ENCODE assay signal across 8 cellular contexts in genomic region chr1:150579955-150580642, GRCh38. TPM values are rescaled to one million over a fixed set of nuclear protein-coding genes. Genes with fewer than 3 reads are reported as not detected.
A peak's percentile ranks its signal among the peaks of the same experiment; 100 is the strongest.
DNase-seq lines count a peak whose midpoint lies in the region; ATAC-seq and TF ChIP-seq lines count a peak whose summit lies in the region.

No MANE protein-coding gene starts in this region.

- peaks cover 41% of the 10 kb centered on the region for H3K36me3 Mint-ChIP-seq in CD8-positive, alpha-beta T cell

- peak overlapping the region; percentile 96 for H3K4me3 Mint-ChIP-seq in CD8-positive, alpha-beta T cell

- H4K20me1 ChIP-seq in Karpas-422 (ENCODE audit: insufficient read depth, low read depth, low read length) (peaks cover 43% of the 10 kb centered on the region), neural cell (ENCODE audit: insufficient read depth) (peaks cover 21% of the 10 kb centered on the region)

- TF ChIP-seq RAD21 in neural cell (conservative IDR thresholded peaks at IDR 0.05) = no peak

- H3K9ac ChIP-seq in Karpas-422 (ENCODE audit: low read length) = peak overlapping the region; percentile 79
- peak overlapping the region; percentile 100 for H3K9ac ChIP-seq in neural cell (ENCODE audit: low read length)

- peaks cover 7% of the 10 kb centered on the region for H3K4me1 ChIP-seq in CD8-positive, alpha-beta T cell (ENCODE audit: insufficient read depth, low read length)
- H3K4me1 ChIP-seq in Karpas-422 (ENCODE audit: low read length) = peaks cover 42% of the 10 kb centered on the region

- DNase-seq in CD8-positive, alpha-beta T cell = no peak
- DNase-seq in Karpas-422 (no peak), ecto neural progenitor cell (ENCODE audit: low spot score) (peak; percentile 40), T1000 (lab: John Stamatoyannopoulos, UW) (no peak), NCI-H2081 treated with DMSO at 0.1 percent for 48 hours (lab: John Stamatoyannopoulos, UW) (no peak), NCI-H2107 (lab: John Stamatoyannopoulos, UW) (no peak)

- POLR2A ChIA-PET in CD8-positive, alpha-beta T cell (lab: Charles Lee) = interaction anchor here (0.6 to 16.6 kb wide), 18 partner anchors 9 to 693 kb away, joined by 3 to 584 read pairs (median 4); partner anchors contain the start of genes ARNT, ENSA, GOLPH3L and RPRD2

- intact Hi-C loops in CD8-positive, alpha-beta T cell (cut with DNase I, micrococcal nuclease) = loop anchor here (1.0 to 5.0 kb wide), 6 partner anchors 19 to 477 kb away; partner anchors contain the start of genes ENSA (in 2 of the 2) and CDC42SE1 (in 1 of the 2)

- H2AFZ ChIP-seq in Karpas-422 (ENCODE audit: low read length) (no peak overlapping the region), neural cell (ENCODE audit: low read depth, low read length) (peak overlapping the region; percentile 30)

- no peaks in the 10 kb centered on the region for H3K9me3 Mint-ChIP-seq in CD8-positive, alpha-beta T cell

- TF ChIP-seq EP300 in neural cell (conservative IDR thresholded peaks at IDR 0.05; ENCODE audit: poor library complexity, severe bottlenecking) = no peak

- peak overlapping the region; percentile 88 for H3K4me3 ChIP-seq in CD8-positive, alpha-beta T cell (ENCODE audit: low read depth, low read length)
- peak overlapping the region; percentile 73 for H3K4me3 ChIP-seq in Karpas-422 (ENCODE audit: low read length)
- H3K4me3 ChIP-seq in neural cell (ENCODE audit: low read length) = peak overlapping the region; percentile 100

- peaks cover 9% of the 10 kb centered on the region for H3F3A ChIP-seq in neural cell (ENCODE audit: insufficient read depth, low read length, poor library complexity, severe bottlenecking)

- no peaks in the 10 kb centered on the region for H3K9me3 ChIP-seq in CD8-positive, alpha-beta T cell (ENCODE audit: low read length)
- H3K9me3 ChIP-seq in Karpas-422 (ENCODE audit: low read length) (no peaks in the 10 kb centered on the region), neural cell (ENCODE audit: low read length) (no peaks in the 10 kb centered on the region)

- H3K79me2 ChIP-seq in Karpas-422 (ENCODE audit: low read length) (peaks cover 59% of the 10 kb centered on the region), neural cell (replicated peaks; ENCODE audit: insufficient read depth, low read length) (peaks cover 39% of the 10 kb centered on the region)

- CTCF ChIA-PET in CD8-positive, alpha-beta T cell (lab: Charles Lee) = interaction anchor here (5.8 to 34.3 kb wide), 3 partner anchors 11 to 39 kb away, joined by 40 to 799 read pairs (median 349); partner anchors contain the start of gene ENSA

- peak overlapping the region; percentile 98 for H3K27ac Mint-ChIP-seq in CD8-positive, alpha-beta T cell

- peaks cover 32% of the 10 kb centered on the region for H3K36me3 ChIP-seq in CD8-positive, alpha-beta T cell (ENCODE audit: insufficient read depth, low read length)
- peaks cover 40% of the 10 kb centered on the region for H3K36me3 ChIP-seq in Karpas-422 (ENCODE audit: insufficient read depth, low read length)
- H3K36me3 ChIP-seq in neural cell (ENCODE audit: insufficient read depth, low read length) = peaks cover 16% of the 10 kb centered on the region

- no peak for TF ChIP-seq CTCF in CD8-positive, alpha-beta T cell (IDR thresholded peaks at IDR 0.05)
- TF ChIP-seq CTCF in neural cell (IDR thresholded peaks at IDR 0.05; ENCODE audit: poor library complexity, severe bottlenecking) = no peak

- H3K27ac ChIP-seq in CD8-positive, alpha-beta T cell (ENCODE audit: low read depth, low read length) = peak overlapping the region; percentile 90
- H3K27ac ChIP-seq in Karpas-422 (ENCODE audit: low read length) (peak overlapping the region; percentile 93), neural cell (ENCODE audit: low read length) (peak overlapping the region; percentile 100)

- no peaks in the 10 kb centered on the region for H3K27me3 ChIP-seq in CD8-positive, alpha-beta T cell (ENCODE audit: insufficient read depth, low read length)
- H3K27me3 ChIP-seq in Karpas-422 (ENCODE audit: low read length) (no peaks in the 10 kb centered on the region), neural cell (ENCODE audit: insufficient read depth, low read depth, low read length) (no peaks in the 10 kb centered on the region)

- ATAC-seq in CD8-positive, alpha-beta T cell = no peak
- no peak for ATAC-seq in HG02970 (IDR thresholded peaks at IDR 0.05; ENCODE audit: low FRiP score, unreplicated experiment)

- H3K9me2 ChIP-seq in Karpas-422 (replicated peaks; ENCODE audit: insufficient read depth, low read length) (no peaks in the 10 kb centered on the region), neural cell (ENCODE audit: insufficient read depth, low read length) (no peaks in the 10 kb centered on the region)

- no peaks in the 10 kb centered on the region for H3K27me3 Mint-ChIP-seq in CD8-positive, alpha-beta T cell (ENCODE audit: low read depth)

- H3K4me1 Mint-ChIP-seq in CD8-positive, alpha-beta T cell (ENCODE audit: low read depth) = peaks cover 28% of the 10 kb centered on the region

- H3K4me2 ChIP-seq in Karpas-422 (ENCODE audit: low read depth, low read length, poor library complexity, severe bottlenecking) (peak overlapping the region; percentile 92), neural cell (ENCODE audit: low read length) (peak overlapping the region; percentile 90)

TF ChIP-seq in neural cell, 6 proteins besides CTCF, POLR2A, EP300 and RAD21:
- no peak for TF ChIP-seq EZH2 (IDR thresholded peaks at IDR 0.05; ENCODE audit: borderline replicate concordance, insufficient read depth, low read length, poor library complexity, severe bottlenecking)
- no peak for TF ChIP-seq SMC3 (conservative IDR thresholded peaks at IDR 0.05; ENCODE audit: poor library complexity)
- TF ChIP-seq TAF1 (IDR thresholded peaks at IDR 0.05; ENCODE audit: low read depth) = no peak
- peak; percentile 18 for TF ChIP-seq MXI1 (conservative IDR thresholded peaks at IDR 0.05; ENCODE audit: poor library complexity, severe bottlenecking)
- TF ChIP-seq POLR2AphosphoS5 (IDR thresholded peaks at IDR 0.05) = no peak
- no peak for TF ChIP-seq REST (IDR thresholded peaks at IDR 0.05; ENCODE audit: borderline replicate concordance)

RNA-seq across cellular contexts. Expression of gene MCL1, which starts 0.7 kb away (rescaled TPM):
- total RNA-seq in CD8-positive, alpha-beta T cell = 100 to 1,000 TPM; 682 to 685 TPM
- total RNA-seq in Karpas-422 (2014; rRNA removed; shearing (Covaris generic); ENCODE audit: low replicate concordance) = 141 and 150 TPM in 2 replicates
- 151 and 171 TPM in 2 replicates for polyA plus RNA-seq in neural cell
- 246 and 252 TPM in 2 replicates for polyA minus RNA-seq in neural cell

RNA-seq across cellular contexts. Expression of gene ADAMTSL4, which starts 30.9 kb away (rescaled TPM):
- total RNA-seq in CD8-positive, alpha-beta T cell = not detected
- total RNA-seq in Karpas-422 (2014; rRNA removed; shearing (Covaris generic); ENCODE audit: low replicate concordance) = not detected in 2 replicates
- polyA plus RNA-seq in neural cell = 0.56 TPM in 1 of 2 replicates, not detected in the other
- not detected in 2 replicates for polyA minus RNA-seq in neural cell

RNA-seq across cellular contexts. Expression of gene ENSA, which starts 49.3 kb away (rescaled TPM):
- 100 to 1,000 TPM; 140 to 141 TPM for total RNA-seq in CD8-positive, alpha-beta T cell
- 113 and 121 TPM in 2 replicates for total RNA-seq in Karpas-422 (2014; rRNA removed; shearing (Covaris generic); ENCODE audit: low replicate concordance)
- polyA plus RNA-seq in neural cell = 230 and 341 TPM in 2 replicates
- polyA minus RNA-seq in neural cell = 181 and 184 TPM in 2 replicates
